Comparison of ENCODE assay signal across 2 cellular contexts in the genomic region with DNA sequence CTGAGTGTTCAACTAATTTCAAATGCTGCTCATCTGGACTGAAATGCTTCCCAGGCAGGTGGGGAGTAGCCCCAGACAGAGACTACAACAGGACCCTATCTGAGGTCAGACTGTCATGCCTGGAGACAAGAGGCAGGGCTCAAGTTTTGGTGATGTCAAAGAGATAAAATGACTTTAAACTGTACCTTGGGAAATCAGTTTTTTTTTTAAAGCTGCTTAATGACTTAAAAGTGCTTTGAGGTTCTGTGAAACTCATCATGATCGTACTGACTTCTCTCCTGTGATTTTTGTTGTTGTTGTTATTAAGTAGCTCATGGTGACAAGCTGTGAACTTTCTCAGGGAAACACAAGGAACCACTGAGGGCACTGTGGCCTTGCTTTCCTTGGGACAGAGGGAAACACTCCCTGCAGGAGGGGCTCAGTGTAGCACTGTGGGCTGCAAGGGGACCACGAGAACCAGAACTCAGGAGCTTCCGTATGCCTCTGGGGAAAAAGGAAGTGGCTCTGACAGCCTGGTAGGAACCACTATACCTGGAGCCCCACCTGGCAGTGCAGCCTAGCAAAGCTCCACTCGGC.
TF ChIP-seq lines count a peak whose summit lies in the region.

No MANE protein-coding gene starts in this region.

TF ChIP-seq in liver, 16 proteins besides CTCF, POLR2A, EP300 and RAD21:
- TF ChIP-seq YY1 (IDR thresholded peaks at IDR 0.05) = no peak
- TF ChIP-seq, protein P1, sequence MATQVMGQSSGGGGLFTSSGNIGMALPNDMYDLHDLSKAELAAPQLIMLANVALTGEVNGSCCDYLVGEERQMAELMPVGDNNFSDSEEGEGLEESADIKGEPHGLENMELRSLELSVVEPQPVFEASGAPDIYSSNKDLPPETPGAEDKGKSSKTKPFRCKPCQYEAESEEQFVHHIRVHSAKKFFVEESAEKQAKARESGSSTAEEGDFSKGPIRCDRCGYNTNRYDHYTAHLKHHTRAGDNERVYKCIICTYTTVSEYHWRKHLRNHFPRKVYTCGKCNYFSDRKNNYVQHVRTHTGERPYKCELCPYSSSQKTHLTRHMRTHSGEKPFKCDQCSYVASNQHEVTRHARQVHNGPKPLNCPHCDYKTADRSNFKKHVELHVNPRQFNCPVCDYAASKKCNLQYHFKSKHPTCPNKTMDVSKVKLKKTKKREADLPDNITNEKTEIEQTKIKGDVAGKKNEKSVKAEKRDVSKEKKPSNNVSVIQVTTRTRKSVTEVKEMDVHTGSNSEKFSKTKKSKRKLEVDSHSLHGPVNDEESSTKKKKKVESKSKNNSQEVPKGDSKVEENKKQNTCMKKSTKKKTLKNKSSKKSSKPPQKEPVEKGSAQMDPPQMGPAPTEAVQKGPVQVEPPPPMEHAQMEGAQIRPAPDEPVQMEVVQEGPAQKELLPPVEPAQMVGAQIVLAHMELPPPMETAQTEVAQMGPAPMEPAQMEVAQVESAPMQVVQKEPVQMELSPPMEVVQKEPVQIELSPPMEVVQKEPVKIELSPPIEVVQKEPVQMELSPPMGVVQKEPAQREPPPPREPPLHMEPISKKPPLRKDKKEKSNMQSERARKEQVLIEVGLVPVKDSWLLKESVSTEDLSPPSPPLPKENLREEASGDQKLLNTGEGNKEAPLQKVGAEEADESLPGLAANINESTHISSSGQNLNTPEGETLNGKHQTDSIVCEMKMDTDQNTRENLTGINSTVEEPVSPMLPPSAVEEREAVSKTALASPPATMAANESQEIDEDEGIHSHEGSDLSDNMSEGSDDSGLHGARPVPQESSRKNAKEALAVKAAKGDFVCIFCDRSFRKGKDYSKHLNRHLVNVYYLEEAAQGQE (IDR thresholded peaks at IDR 0.05) = no peak
- no peak for TF ChIP-seq SP1 (IDR thresholded peaks at IDR 0.05)
- TF ChIP-seq, protein P2, sequence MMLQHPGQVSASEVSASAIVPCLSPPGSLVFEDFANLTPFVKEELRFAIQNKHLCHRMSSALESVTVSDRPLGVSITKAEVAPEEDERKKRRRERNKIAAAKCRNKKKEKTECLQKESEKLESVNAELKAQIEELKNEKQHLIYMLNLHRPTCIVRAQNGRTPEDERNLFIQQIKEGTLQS (IDR thresholded peaks at IDR 0.05) = no peak
- TF ChIP-seq TAF1 (conservative IDR thresholded peaks at IDR 0.05) = no peak
- no peak for TF ChIP-seq RXRA (IDR thresholded peaks at IDR 0.05)
- TF ChIP-seq HNF4G (IDR thresholded peaks at IDR 0.05) = no peak
- TF ChIP-seq, protein P3, sequence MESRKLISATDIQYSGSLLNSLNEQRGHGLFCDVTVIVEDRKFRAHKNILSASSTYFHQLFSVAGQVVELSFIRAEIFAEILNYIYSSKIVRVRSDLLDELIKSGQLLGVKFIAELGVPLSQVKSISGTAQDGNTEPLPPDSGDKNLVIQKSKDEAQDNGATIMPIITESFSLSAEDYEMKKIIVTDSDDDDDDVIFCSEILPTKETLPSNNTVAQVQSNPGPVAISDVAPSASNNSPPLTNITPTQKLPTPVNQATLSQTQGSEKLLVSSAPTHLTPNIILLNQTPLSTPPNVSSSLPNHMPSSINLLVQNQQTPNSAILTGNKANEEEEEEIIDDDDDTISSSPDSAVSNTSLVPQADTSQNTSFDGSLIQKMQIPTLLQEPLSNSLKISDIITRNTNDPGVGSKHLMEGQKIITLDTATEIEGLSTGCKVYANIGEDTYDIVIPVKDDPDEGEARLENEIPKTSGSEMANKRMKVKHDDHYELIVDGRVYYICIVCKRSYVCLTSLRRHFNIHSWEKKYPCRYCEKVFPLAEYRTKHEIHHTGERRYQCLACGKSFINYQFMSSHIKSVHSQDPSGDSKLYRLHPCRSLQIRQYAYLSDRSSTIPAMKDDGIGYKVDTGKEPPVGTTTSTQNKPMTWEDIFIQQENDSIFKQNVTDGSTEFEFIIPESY (IDR thresholded peaks at IDR 0.05) = no peak
TF ChIP-seq in liver: peak in this region for 0.

TF ChIP-seq in HepG2, 621 proteins besides CTCF, POLR2A, EP300 and RAD21:
- TF ChIP-seq, protein P4, sequence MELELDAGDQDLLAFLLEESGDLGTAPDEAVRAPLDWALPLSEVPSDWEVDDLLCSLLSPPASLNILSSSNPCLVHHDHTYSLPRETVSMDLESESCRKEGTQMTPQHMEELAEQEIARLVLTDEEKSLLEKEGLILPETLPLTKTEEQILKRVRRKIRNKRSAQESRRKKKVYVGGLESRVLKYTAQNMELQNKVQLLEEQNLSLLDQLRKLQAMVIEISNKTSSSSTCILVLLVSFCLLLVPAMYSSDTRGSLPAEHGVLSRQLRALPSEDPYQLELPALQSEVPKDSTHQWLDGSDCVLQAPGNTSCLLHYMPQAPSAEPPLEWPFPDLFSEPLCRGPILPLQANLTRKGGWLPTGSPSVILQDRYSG (CRISPR knock-in tag; IDR thresholded peaks at IDR 0.05) = no peak
- TF ChIP-seq, protein P5, sequence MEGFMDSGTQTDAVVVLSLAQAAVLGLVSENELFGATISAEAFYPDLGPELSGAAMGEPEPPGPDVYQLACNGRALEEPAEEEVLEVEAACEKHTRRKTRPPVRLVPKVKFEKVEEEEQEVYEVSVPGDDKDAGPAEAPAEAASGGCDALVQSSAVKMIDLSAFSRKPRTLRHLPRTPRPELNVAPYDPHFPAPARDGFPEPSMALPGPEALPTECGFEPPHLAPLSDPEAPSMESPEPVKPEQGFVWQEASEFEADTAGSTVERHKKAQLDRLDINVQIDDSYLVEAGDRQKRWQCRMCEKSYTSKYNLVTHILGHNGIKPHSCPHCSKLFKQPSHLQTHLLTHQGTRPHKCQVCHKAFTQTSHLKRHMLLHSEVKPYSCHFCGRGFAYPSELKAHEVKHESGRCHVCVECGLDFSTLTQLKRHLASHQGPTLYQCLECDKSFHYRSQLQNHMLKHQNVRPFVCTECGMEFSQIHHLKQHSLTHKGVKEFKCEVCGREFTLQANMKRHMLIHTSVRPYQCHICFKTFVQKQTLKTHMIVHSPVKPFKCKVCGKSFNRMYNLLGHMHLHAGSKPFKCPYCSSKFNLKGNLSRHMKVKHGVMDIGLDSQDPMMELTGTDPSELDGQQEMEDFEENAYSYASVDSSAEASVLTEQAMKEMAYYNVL (CRISPR knock-in tag; IDR thresholded peaks at IDR 0.05; ENCODE audit: borderline replicate concordance) = no peak
- TF ChIP-seq, protein P6, sequence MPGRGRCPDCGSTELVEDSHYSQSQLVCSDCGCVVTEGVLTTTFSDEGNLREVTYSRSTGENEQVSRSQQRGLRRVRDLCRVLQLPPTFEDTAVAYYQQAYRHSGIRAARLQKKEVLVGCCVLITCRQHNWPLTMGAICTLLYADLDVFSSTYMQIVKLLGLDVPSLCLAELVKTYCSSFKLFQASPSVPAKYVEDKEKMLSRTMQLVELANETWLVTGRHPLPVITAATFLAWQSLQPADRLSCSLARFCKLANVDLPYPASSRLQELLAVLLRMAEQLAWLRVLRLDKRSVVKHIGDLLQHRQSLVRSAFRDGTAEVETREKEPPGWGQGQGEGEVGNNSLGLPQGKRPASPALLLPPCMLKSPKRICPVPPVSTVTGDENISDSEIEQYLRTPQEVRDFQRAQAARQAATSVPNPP (CRISPR knock-in tag; IDR thresholded peaks at IDR 0.05) = no peak
- no peak for TF ChIP-seq RBAK (CRISPR knock-in tag; IDR thresholded peaks at IDR 0.05)
- TF ChIP-seq RFXANK (CRISPR knock-in tag; IDR thresholded peaks at IDR 0.05) = no peak
- TF ChIP-seq, protein P7, sequence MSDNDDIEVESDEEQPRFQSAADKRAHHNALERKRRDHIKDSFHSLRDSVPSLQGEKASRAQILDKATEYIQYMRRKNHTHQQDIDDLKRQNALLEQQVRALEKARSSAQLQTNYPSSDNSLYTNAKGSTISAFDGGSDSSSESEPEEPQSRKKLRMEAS (IDR thresholded peaks at IDR 0.05) = no peak
- TF ChIP-seq ERF (CRISPR knock-in tag; IDR thresholded peaks at IDR 0.05) = no peak
- no peak for TF ChIP-seq ZNF337 (CRISPR knock-in tag; IDR thresholded peaks at IDR 0.05; ENCODE audit: borderline replicate concordance, low read depth)
- TF ChIP-seq ZNF737 (CRISPR knock-in tag; IDR thresholded peaks at IDR 0.05; ENCODE audit: borderline replicate concordance) = no peak
- no peak for TF ChIP-seq HNRNPH1 (optimal IDR thresholded peaks at IDR 0.05; ENCODE audit: low read depth, low read length)
- no peak for TF ChIP-seq IKZF4 (CRISPR knock-in tag; IDR thresholded peaks at IDR 0.05; ENCODE audit: borderline replicate concordance, low read depth, not compliant biosample characterization)
- TF ChIP-seq POGZ (CRISPR knock-in tag; IDR thresholded peaks at IDR 0.05) = no peak
- no peak for TF ChIP-seq REL (CRISPR knock-in tag; conservative IDR thresholded peaks at IDR 0.05)
- TF ChIP-seq TCF12 (IDR thresholded peaks at IDR 0.05) = no peak
- TF ChIP-seq TCF12 (CRISPR knock-in tag; IDR thresholded peaks at IDR 0.05) = no peak
- TF ChIP-seq, protein P8, sequence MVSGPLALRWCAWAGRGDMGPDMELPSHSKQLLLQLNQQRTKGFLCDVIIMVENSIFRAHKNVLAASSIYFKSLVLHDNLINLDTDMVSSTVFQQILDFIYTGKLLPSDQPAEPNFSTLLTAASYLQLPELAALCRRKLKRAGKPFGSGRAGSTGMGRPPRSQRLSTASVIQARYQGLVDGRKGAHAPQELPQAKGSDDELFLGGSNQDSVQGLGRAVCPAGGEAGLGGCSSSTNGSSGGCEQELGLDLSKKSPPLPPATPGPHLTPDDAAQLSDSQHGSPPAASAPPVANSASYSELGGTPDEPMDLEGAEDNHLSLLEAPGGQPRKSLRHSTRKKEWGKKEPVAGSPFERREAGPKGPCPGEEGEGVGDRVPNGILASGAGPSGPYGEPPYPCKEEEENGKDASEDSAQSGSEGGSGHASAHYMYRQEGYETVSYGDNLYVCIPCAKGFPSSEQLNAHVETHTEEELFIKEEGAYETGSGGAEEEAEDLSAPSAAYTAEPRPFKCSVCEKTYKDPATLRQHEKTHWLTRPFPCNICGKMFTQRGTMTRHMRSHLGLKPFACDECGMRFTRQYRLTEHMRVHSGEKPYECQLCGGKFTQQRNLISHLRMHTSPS (CRISPR knock-in tag; IDR thresholded peaks at IDR 0.05; ENCODE audit: low read depth) = no peak
- no peak for TF ChIP-seq ZNF207 (IDR thresholded peaks at IDR 0.05; ENCODE audit: borderline replicate concordance)
- no peak for TF ChIP-seq ZNF460 (CRISPR knock-in tag; IDR thresholded peaks at IDR 0.05; ENCODE audit: borderline replicate concordance)
- no peak for TF ChIP-seq DMAP1 (CRISPR knock-in tag; IDR thresholded peaks at IDR 0.05)
- TF ChIP-seq, protein P9, sequence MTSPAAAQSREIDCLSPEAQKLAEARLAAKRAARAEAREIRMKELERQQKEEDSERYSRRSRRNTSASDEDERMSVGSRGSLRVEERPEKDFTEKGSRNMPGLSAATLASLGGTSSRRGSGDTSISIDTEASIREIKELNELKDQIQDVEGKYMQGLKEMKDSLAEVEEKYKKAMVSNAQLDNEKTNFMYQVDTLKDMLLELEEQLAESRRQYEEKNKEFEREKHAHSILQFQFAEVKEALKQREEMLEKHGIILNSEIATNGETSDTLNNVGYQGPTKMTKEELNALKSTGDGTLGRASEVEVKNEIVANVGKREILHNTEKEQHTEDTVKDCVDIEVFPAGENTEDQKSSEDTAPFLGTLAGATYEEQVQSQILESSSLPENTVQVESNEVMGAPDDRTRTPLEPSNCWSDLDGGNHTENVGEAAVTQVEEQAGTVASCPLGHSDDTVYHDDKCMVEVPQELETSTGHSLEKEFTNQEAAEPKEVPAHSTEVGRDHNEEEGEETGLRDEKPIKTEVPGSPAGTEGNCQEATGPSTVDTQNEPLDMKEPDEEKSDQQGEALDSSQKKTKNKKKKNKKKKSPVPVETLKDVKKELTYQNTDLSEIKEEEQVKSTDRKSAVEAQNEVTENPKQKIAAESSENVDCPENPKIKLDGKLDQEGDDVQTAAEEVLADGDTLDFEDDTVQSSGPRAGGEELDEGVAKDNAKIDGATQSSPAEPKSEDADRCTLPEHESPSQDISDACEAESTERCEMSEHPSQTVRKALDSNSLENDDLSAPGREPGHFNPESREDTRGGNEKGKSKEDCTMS (CRISPR knock-in tag; conservative IDR thresholded peaks at IDR 0.05) = no peak
- no peak for TF ChIP-seq RXRA (CRISPR knock-in tag; IDR thresholded peaks at IDR 0.05)
